Comparison of ENCODE assay signal across 8 cellular contexts in genomic region chr10:46022978-46023702, GRCh38. TPM values are rescaled to one million over a fixed set of nuclear protein-coding genes. Genes with fewer than 3 reads are reported as not detected.
A peak's percentile ranks its signal among the peaks of the same experiment; 100 is the strongest.
DNase-seq lines count a peak whose midpoint lies in the region; ATAC-seq and TF ChIP-seq lines count a peak whose summit lies in the region.

No MANE protein-coding gene starts in this region.

- H3K27ac Mint-ChIP-seq in activated naive CD4-positive, alpha-beta T cell treated with anti-CD3 and anti-CD28 coated beads, Interleukin-2, amount 50 U/mL, for 24 hours: peak overlapping the region; percentile 65
- peak overlapping the region; percentile 69 for H3K27ac Mint-ChIP-seq in glutamatergic neuron (ENCODE audit: unreplicated experiment)

- WGBS in testis, 2 donors: 2 to 8% methylated on average over 28 to 35 of the region's 49 CpGs

- H3K4me1 ChIP-seq in testis: peaks cover 45% of the 10 kb centered on the region

- H3K36me3 Mint-ChIP-seq in activated naive CD4-positive, alpha-beta T cell treated with anti-CD3 and anti-CD28 coated beads, Interleukin-2, amount 50 U/mL, for 24 hours: no peaks in the 10 kb centered on the region
- no peaks in the 10 kb centered on the region for H3K36me3 Mint-ChIP-seq in glutamatergic neuron (ENCODE audit: unreplicated experiment)

- TF ChIP-seq CTCF in glutamatergic neuron (IDR thresholded peaks at IDR 0.05; ENCODE audit: partially characterized antibody, unreplicated experiment): no peak
- no peak for TF ChIP-seq CTCF in omental fat pad (IDR thresholded peaks at IDR 0.05)
- TF ChIP-seq CTCF in testis (IDR thresholded peaks at IDR 0.05): no peak

- intact Hi-C loops in testis (cut with DNase I; ENCODE audit: low total_unique reads): no loop called here

- peak overlapping the region; percentile 47 for H3K9ac ChIP-seq in SK-N-MC (ENCODE audit: insufficient read length)

- no peak for TF ChIP-seq POLR2A in testis (IDR thresholded peaks at IDR 0.05)

- H3K4me3 Mint-ChIP-seq in activated naive CD4-positive, alpha-beta T cell treated with anti-CD3 and anti-CD28 coated beads, Interleukin-2, amount 50 U/mL, for 24 hours: peak overlapping the region; percentile 88
- H3K4me3 Mint-ChIP-seq in glutamatergic neuron (ENCODE audit: unreplicated experiment): peak overlapping the region; percentile 87

- no peak overlapping the region for H3K27ac ChIP-seq in SK-N-MC
- H3K27ac ChIP-seq in testis: peak overlapping the region; percentile 34 to 89

- ATAC-seq in GM21423 (IDR thresholded peaks at IDR 0.05; ENCODE audit: unreplicated experiment): peak; percentile 94
- ATAC-seq in omental fat pad (ENCODE audit: low FRiP score): peak; percentile 96

- H3K27me3 Mint-ChIP-seq in activated naive CD4-positive, alpha-beta T cell treated with anti-CD3 and anti-CD28 coated beads, Interleukin-2, amount 50 U/mL, for 24 hours: no peaks in the 10 kb centered on the region
- H3K27me3 Mint-ChIP-seq in glutamatergic neuron (ENCODE audit: unreplicated experiment): peaks cover 2% of the 10 kb centered on the region

- no peaks in the 10 kb centered on the region for H3K9me3 ChIP-seq in SK-N-MC (ENCODE audit: low read depth, low read length)
- no peaks in the 10 kb centered on the region for H3K9me3 ChIP-seq in testis

- H3K9me3 Mint-ChIP-seq in activated naive CD4-positive, alpha-beta T cell treated with anti-CD3 and anti-CD28 coated beads, Interleukin-2, amount 50 U/mL, for 24 hours: no peaks in the 10 kb centered on the region
- peaks cover 3% of the 10 kb centered on the region for H3K9me3 Mint-ChIP-seq in glutamatergic neuron (ENCODE audit: unreplicated experiment)

- peaks cover 92% of the 10 kb centered on the region for H3K4me1 Mint-ChIP-seq in activated naive CD4-positive, alpha-beta T cell treated with anti-CD3 and anti-CD28 coated beads, Interleukin-2, amount 50 U/mL, for 24 hours
- H3K4me1 Mint-ChIP-seq in glutamatergic neuron (ENCODE audit: low read depth, unreplicated experiment): peaks cover 36% of the 10 kb centered on the region

- DNase-seq in DMS114 treated with DMSO at 0.1 percent for 48 hours (lab: John Stamatoyannopoulos, UW; ENCODE audit: unreplicated experiment) (peak; percentile 78), HUDEP-2 (lab: John Stamatoyannopoulos, UW; ENCODE audit: unreplicated experiment in 76 of 76) (peak in 75 of 76 experiments; percentile 24 to 96 (median 89)), SK-N-MC (ENCODE audit: low read depth, low spot score) (no peak), glutamatergic neuron (peak; percentile 95), omental fat pad (ENCODE audit: low spot score) (peak; percentile 76), testis (peak; percentile 93)

- H3K4me3 ChIP-seq in SK-N-MC (peak overlapping the region; percentile 77), testis (peak overlapping the region; percentile 62 to 65)

- no peaks in the 10 kb centered on the region for H3K36me3 ChIP-seq in SK-N-MC (ENCODE audit: insufficient read depth, low read length)
- no peaks in the 10 kb centered on the region for H3K36me3 ChIP-seq in testis (ENCODE audit: low read depth, missing control alignments)

- H3K27me3 ChIP-seq in testis: no peaks in the 10 kb centered on the region

RNA-seq across cellular contexts. Expression of gene NCOA4, which starts 7.3 kb away (rescaled TPM):
- total RNA-seq in glutamatergic neuron (ENCODE audit: unreplicated experiment) (90.5 TPM), omental fat pad (100 to 1,000 TPM; 145 to 161 (median 154) TPM), testis (10 to 100 TPM; 64.4 to 76.0 TPM)
- 90.8 TPM for polyA plus RNA-seq in testis (ENCODE audit: insufficient read depth, low read depth, low replicate concordance)

RNA-seq across cellular contexts. Expression of gene MSMB, which starts 22.9 kb away (rescaled TPM):
- total RNA-seq in glutamatergic neuron (ENCODE audit: unreplicated experiment) (not detected), omental fat pad (not detected), testis (1 to 10 TPM in 1 of 2 donors, not detected in 1; 1.4 TPM)
- 11.6 TPM for polyA plus RNA-seq in testis (ENCODE audit: insufficient read depth, low read depth, low replicate concordance)

RNA-seq across cellular contexts. Expression of gene TIMM23, which starts 50.9 kb away (rescaled TPM):
- total RNA-seq in glutamatergic neuron (ENCODE audit: unreplicated experiment) (56.0 TPM), omental fat pad (10 to 100 TPM; 42.1 to 89.0 (median 68.6) TPM), testis (100 to 1,000 TPM; 113 to 119 TPM)
- polyA plus RNA-seq in testis (ENCODE audit: insufficient read depth, low read depth, low replicate concordance): 214 TPM
